Comparison of ENCODE assay signal across 1 cellular context in genomic region chr5:32312194-32312681, GRCh38.
TF ChIP-seq lines count a peak whose summit lies in the region.

No MANE protein-coding gene starts in this region.

TF ChIP-seq in HEK293, 187 proteins besides CTCF, POLR2A, EP300 and RAD21 (continued from another document and continues in another):
- TF ChIP-seq MZF1 (tag by site-specific recombination; IDR thresholded peaks at IDR 0.05; ENCODE audit: borderline replicate concordance) (no peak; the same call in 1 of the 2 replicates), ZBTB10 (tag by site-specific recombination; IDR thresholded peaks at IDR 0.05) (peak; percentile 59), ZNF157 (tag by site-specific recombination; IDR thresholded peaks at IDR 0.05) (no peak), ZNF580 (tag by site-specific recombination; IDR thresholded peaks at IDR 0.05) (peak; percentile 44; the same call in 1 of the 2 replicates), ZBTB21 (tag by site-specific recombination; IDR thresholded peaks at IDR 0.05) (no peak; the same call in 1 of the 2 replicates), GLIS1 (tag by site-specific recombination; IDR thresholded peaks at IDR 0.05) (peak; percentile 48), ZNF600 (tag by site-specific recombination; IDR thresholded peaks at IDR 0.05) (peak; percentile 86), ZNF843 (tag by site-specific recombination; IDR thresholded peaks at IDR 0.05) (no peak), ZSCAN16 (tag by site-specific recombination; IDR thresholded peaks at IDR 0.05) (no peak), ZNF544 (tag by site-specific recombination; IDR thresholded peaks at IDR 0.05) (no peak), REPIN1 (tag by site-specific recombination; IDR thresholded peaks at IDR 0.05; ENCODE audit: low read depth) (no peak), ZSCAN4 (tag by site-specific recombination; IDR thresholded peaks at IDR 0.05) (0 out of 2 replicates have a peak, but pooled peaks have one; percentile 15), ZNF704 (tag by site-specific recombination; IDR thresholded peaks at IDR 0.05) (no peak), EGR2 (tag by site-specific recombination; IDR thresholded peaks at IDR 0.05; ENCODE audit: low read depth) (peak; percentile 31), ZNF391 (tag by site-specific recombination; IDR thresholded peaks at IDR 0.05; ENCODE audit: borderline replicate concordance, low read depth) (no peak), ZNF423 (tag by site-specific recombination; IDR thresholded peaks at IDR 0.05) (peak; percentile 66), ZNF341 (tag by site-specific recombination; IDR thresholded peaks at IDR 0.05; ENCODE audit: low read depth) (no peak), HOXC10 (CRISPR knock-in tag; IDR thresholded peaks at IDR 0.05) (no peak), ZNF362 (tag by site-specific recombination; IDR thresholded peaks at IDR 0.05) (no peak), ZNF221 (tag by site-specific recombination; IDR thresholded peaks at IDR 0.05; ENCODE audit: borderline replicate concordance) (no peak), ZNF223 (tag by site-specific recombination; IDR thresholded peaks at IDR 0.05) (peak; percentile 67; the same call in 1 of the 2 replicates), ZNF274 (IDR thresholded peaks at IDR 0.05; ENCODE audit: low read length) (no peak), ZNF274 (tag by site-specific recombination; IDR thresholded peaks at IDR 0.05; ENCODE audit: borderline replicate concordance) (no peak), ZFHX2 (tag by site-specific recombination; conservative IDR thresholded peaks at IDR 0.05) (no peak; the same call in 1 of the 2 replicates), ZNF501 (tag by site-specific recombination; IDR thresholded peaks at IDR 0.05) (no peak), SP2 (tag by site-specific recombination; IDR thresholded peaks at IDR 0.05) (peak; percentile 52), ZNF335 (tag by site-specific recombination; conservative IDR thresholded peaks at IDR 0.05) (peak; percentile 96), ZBTB7A (tag by site-specific recombination; IDR thresholded peaks at IDR 0.05; ENCODE audit: low read depth) (0 out of 2 replicates have a peak, but pooled peaks have one; percentile 41), ZNF571 (tag by site-specific recombination; IDR thresholded peaks at IDR 0.05) (no peak), YY1 (tag by site-specific recombination; IDR thresholded peaks at IDR 0.05) (0 out of 2 replicates have a peak, but pooled peaks have one; percentile 9), ZNF660 (tag by site-specific recombination; IDR thresholded peaks at IDR 0.05) (0 out of 2 replicates have a peak, but pooled peaks have one; percentile 44), PRDM10 (tag by site-specific recombination; IDR thresholded peaks at IDR 0.05) (0 out of 2 replicates have a peak, but pooled peaks have one; percentile 9), OVOL3 (tag by site-specific recombination; IDR thresholded peaks at IDR 0.05) (no peak), ZNF585B (tag by site-specific recombination; IDR thresholded peaks at IDR 0.05) (no peak), MYNN (tag by site-specific recombination; IDR thresholded peaks at IDR 0.05; ENCODE audit: borderline replicate concordance) (no peak), ZNF560 (tag by site-specific recombination; IDR thresholded peaks at IDR 0.05; ENCODE audit: borderline replicate concordance) (0 out of 2 replicates have a peak, but pooled peaks have one; percentile 7), ZBTB17 (tag by site-specific recombination; IDR thresholded peaks at IDR 0.05) (0 out of 2 replicates have a peak, but pooled peaks have one; percentile 13), PRDM1 (tag by site-specific recombination; IDR thresholded peaks at IDR 0.05) (0 out of 2 replicates have a peak, but pooled peaks have one; percentile 44), ZFP37 (tag by site-specific recombination; IDR thresholded peaks at IDR 0.05) (0 out of 2 replicates have a peak, but pooled peaks have one; percentile 29), PRDM2 (tag by site-specific recombination; IDR thresholded peaks at IDR 0.05; ENCODE audit: borderline replicate concordance) (no peak), ZNF561 (tag by site-specific recombination; IDR thresholded peaks at IDR 0.05; ENCODE audit: borderline replicate concordance) (no peak; the same call in 1 of the 2 replicates), ZNF621 (tag by site-specific recombination; IDR thresholded peaks at IDR 0.05) (no peak), ZNF148 (tag by site-specific recombination; IDR thresholded peaks at IDR 0.05; ENCODE audit: borderline replicate concordance) (no peak), ZNF138 (tag by site-specific recombination; IDR thresholded peaks at IDR 0.05; ENCODE audit: borderline replicate concordance) (no peak), ZNF416 (tag by site-specific recombination; IDR thresholded peaks at IDR 0.05) (no peak), ZNF10 (tag by site-specific recombination; IDR thresholded peaks at IDR 0.05) (no peak)
